ENCODE assay signal across 9 cellular contexts in genomic region chr7:115475774-115476407, GRCh38.
A peak's percentile ranks its signal among the peaks of the same experiment; 100 is the strongest.
DNase-seq lines count a peak whose midpoint lies in the region; ATAC-seq and TF ChIP-seq lines count a peak whose summit lies in the region.
"Had no signal": no experiment of that assay in that cellular context is flagged by ENCODE, and none has a peak within 500 bp of the region (broad histone marks: within the 10 kb centered on the region; RNA-seq: fewer than 3 reads in every experiment).

No MANE protein-coding gene starts in this region.

- no peak overlapping the region for H2BK5ac ChIP-seq in mesenchymal stem cell (ENCODE audit: low read depth, low read length, poor library complexity, severe bottlenecking)

- peaks cover 3% of the 10 kb centered on the region for H3K4me1 ChIP-seq in mesenchymal stem cell (ENCODE audit: control insufficient read depth, insufficient read depth, low read depth, low read length)

- in situ Hi-C loops in G401 (cut with HindIII; ENCODE audit: low sequenced_read_pairs) = no loop called here

- H4K91ac ChIP-seq in mesenchymal stem cell (ENCODE audit: low read length) = no peak overlapping the region

- H2AFZ ChIP-seq in mesenchymal stem cell (ENCODE audit: low read depth, low read length) = no peak overlapping the region

- H3K27me3 ChIP-seq in mesenchymal stem cell (ENCODE audit: control insufficient read depth in 1 of 2, insufficient read depth in 1 of 2, low read length in 2 of 2) = no peaks in the 10 kb centered on the region

- H2BK15ac ChIP-seq in mesenchymal stem cell (ENCODE audit: low read depth, poor library complexity, severe bottlenecking) = no peak overlapping the region

- no peak overlapping the region for H3K27ac ChIP-seq in VCaP
- no peak overlapping the region for H3K27ac ChIP-seq in mesenchymal stem cell (ENCODE audit: low read length, poor library complexity, severe bottlenecking)
- H3K27ac ChIP-seq: KMS-11 had no signal

- H3K4me3 ChIP-seq in mesenchymal stem cell (ENCODE audit: insufficient read depth in 1 of 2, low read depth in 1 of 2, low read length in 2 of 2) = no peak overlapping the region

- no peak overlapping the region for H3K14ac ChIP-seq in mesenchymal stem cell (ENCODE audit: low read length in 2 of 2)

- H3K9me3 ChIP-seq in mesenchymal stem cell (ENCODE audit: control insufficient read depth, low read length) = no peaks in the 10 kb centered on the region

- 52% methylated on average over 13 of the region's 14 CpGs for WGBS in mesenchymal stem cell

- H2BK120ac ChIP-seq in mesenchymal stem cell (ENCODE audit: low read depth, low read length) = no peak overlapping the region

- no peak overlapping the region for H2BK12ac ChIP-seq in mesenchymal stem cell (ENCODE audit: low read length in 2 of 2)

- H2AK5ac ChIP-seq in mesenchymal stem cell (ENCODE audit: low read length, severe bottlenecking) = no peak overlapping the region

- H3K23ac ChIP-seq in mesenchymal stem cell (ENCODE audit: low read length in 2 of 2) = no peak overlapping the region

- DNase-seq in D341Med (ENCODE audit: low spot score) (peak; percentile 36), mesenchymal stem cell (peak; percentile 24), G401 (ENCODE audit: low spot score) (no peak), HuH-7.5 (ENCODE audit: low spot score) (no peak)

- TF ChIP-seq CTCF in VCaP (conservative IDR thresholded peaks at IDR 0.05) = peak; percentile 26

- no peak overlapping the region for H3K4ac ChIP-seq in mesenchymal stem cell (ENCODE audit: low read depth in 1 of 2, low read length in 2 of 2)

- H3K18ac ChIP-seq in mesenchymal stem cell (ENCODE audit: low read depth in 1 of 2, low read length in 2 of 2) = no peak overlapping the region

- H3K79me1 ChIP-seq in mesenchymal stem cell (replicated peaks; ENCODE audit: low read length, poor library complexity, severe bottlenecking) = no peaks in the 10 kb centered on the region

- ATAC-seq in HG02852 (IDR thresholded peaks at IDR 0.05; ENCODE audit: unreplicated experiment) = peak; percentile 50
- no peak for ATAC-seq in GM21786 (IDR thresholded peaks at IDR 0.05; ENCODE audit: unreplicated experiment)
- no peak for ATAC-seq in GM21723 (IDR thresholded peaks at IDR 0.05; ENCODE audit: unreplicated experiment)

- H3K9ac ChIP-seq in mesenchymal stem cell (ENCODE audit: low read length) = no peak overlapping the region
- H3K9ac ChIP-seq: KMS-11 had no signal

- no peak overlapping the region for H3K4me2 ChIP-seq in mesenchymal stem cell (ENCODE audit: low read length, poor library complexity, severe bottlenecking)
- H3K4me2 ChIP-seq: KMS-11 had no signal

- H4K8ac ChIP-seq in mesenchymal stem cell (ENCODE audit: low read length) = no peak overlapping the region

- no peaks in the 10 kb centered on the region for H3K36me3 ChIP-seq in mesenchymal stem cell (ENCODE audit: control insufficient read depth in 1 of 2, insufficient read depth in 2 of 2, low read depth in 1 of 2, low read length in 2 of 2)

Comparison
In these comparisons a context has a peak if more than half of its experiments do, and no peak if none do; other contexts are left out.
1. DNase-seq: peak in D341Med (single experiment) and mesenchymal stem cell (single experiment); none in G401 (single experiment) and HuH-7.5 (single experiment).